24 cellular contexts compared by ENCODE assay signal in the genomic region with DNA sequence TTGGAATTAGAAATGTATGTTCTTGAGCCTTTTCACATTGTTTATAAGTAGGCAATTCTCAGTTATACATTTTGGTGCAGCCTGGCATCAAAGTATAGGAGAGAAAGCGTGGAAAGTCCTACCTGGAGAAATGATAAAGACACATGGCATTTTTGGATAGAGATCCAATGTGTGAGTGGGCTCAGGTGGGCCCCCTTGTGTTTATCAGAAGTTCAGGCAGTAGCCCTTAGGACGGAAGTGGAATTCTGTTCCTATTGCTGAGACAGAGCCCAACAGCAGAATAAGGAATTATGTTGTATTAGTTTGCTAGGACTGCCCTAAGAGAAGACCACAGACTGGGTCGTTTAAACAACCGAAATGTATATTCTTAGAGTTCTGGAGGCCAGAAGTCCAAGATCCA.
DNase-seq lines count a peak whose midpoint lies in the region; ATAC-seq, FAIRE-seq and TF ChIP-seq lines count a peak whose summit lies in the region.
"Had no signal": no experiment of that assay in that cellular context is flagged by ENCODE, and none has a peak within 500 bp of the region (broad histone marks: within the 10 kb centered on the region; RNA-seq: fewer than 3 reads in every experiment).

No MANE protein-coding gene starts in this region.

- H3K4me1 ChIP-seq in cardiac muscle cell (ENCODE audit: low read depth) (no peaks in the 10 kb centered on the region), OCI-LY3 (ENCODE audit: low read length) (no peaks in the 10 kb centered on the region), H1 (replicated peaks in 1 of 4; ENCODE audit: control insufficient read depth in 3 of 4, insufficient read depth in 4 of 4, low read length in 3 of 4) (peaks cover 0 to 3% (median 0%) of the 10 kb centered on the region in 4 experiments; a peak in 1 of 7 replicates), mammary epithelial cell (ENCODE audit: insufficient read depth, low read length) (no peaks in the 10 kb centered on the region)
- H3K4me1 ChIP-seq: Caco-2, esophagus muscularis mucosa, gastroesophageal sphincter, right lobe of liver had no signal

- H3K56ac ChIP-seq in H1 (replicated peaks; ENCODE audit: insufficient read length, low read depth, low read length), result no peak overlapping the region

- no peaks in the 10 kb centered on the region for H3K23me2 ChIP-seq in H1 (ENCODE audit: low read depth, low read length)

- H2BK12ac ChIP-seq in H1 (ENCODE audit: low read depth, low read length), result no peak overlapping the region

- POLR2A ChIA-PET in H1 (lab: Charles Lee; ENCODE audit: partially characterized antibody), result no interaction called here

- CTCF ChIA-PET in H1 (lab: Charles Lee; ENCODE audit: partially characterized antibody), result interaction anchor here (0.9 to 1.9 kb wide), 7 partner anchors 16 to 318 kb away, joined by 3 to 8 read pairs (median 3); no protein-coding TSS in a partner anchor
- CTCF ChIA-PET in mammary epithelial cell (lab: Charles Lee; ENCODE audit: low non-redundant PET), result no interaction called here

- H4K91ac ChIP-seq in H1 (replicated peaks; ENCODE audit: insufficient read length, low read length), result no peak overlapping the region

- no peak overlapping the region for H3K9ac ChIP-seq in OCI-LY3 (ENCODE audit: low read length)
- H3K9ac ChIP-seq in H1 (replicated peaks in 1 of 4; ENCODE audit: extremely low read depth in 1 of 4, low read depth in 3 of 4, low read length in 3 of 4), result no peak overlapping the region
- no peak overlapping the region for H3K9ac ChIP-seq in mammary epithelial cell (ENCODE audit: insufficient read depth, low read length)

- WGBS in H1 (ENCODE audit: extremely low coverage in 1 of 2, insufficient coverage in 1 of 2, insufficient read length in 1 of 2, insufficient replicate concordance in 2 of 2, low coverage in 1 of 2, low lambda C conversion rate in 2 of 2, missing lambda C conversion rate in 1 of 2), 2 experiments, result 86% methylated on average over 4 of the region's 4 CpGs; no CpG with 5 or more reads in 1 of the 2 experiments
- 100% methylated on average over 4 of the region's 4 CpGs for WGBS in mammary epithelial cell (ENCODE audit: low coverage, missing lambda C conversion rate)

- H4K5ac ChIP-seq in H1 (ENCODE audit: insufficient read length, low read depth, low read length), result no peak overlapping the region

- H3K27ac ChIP-seq in cardiac muscle cell, result no peak overlapping the region
- no peak overlapping the region for H3K27ac ChIP-seq in OCI-LY3 (ENCODE audit: low read length)
- no peak overlapping the region for H3K27ac ChIP-seq in H1 (ENCODE audit: low read depth, low read length)
- H3K27ac ChIP-seq in mammary epithelial cell (ENCODE audit: insufficient read depth, low read depth, low read length), result no peak overlapping the region
- H3K27ac ChIP-seq: esophagus muscularis mucosa, gastroesophageal sphincter, hepatocyte, right lobe of liver, RWPE1, SK-N-MC had no signal

- H3K4me2 ChIP-seq in OCI-LY3 (ENCODE audit: low read length) (no peak overlapping the region), H1 (ENCODE audit: insufficient read depth in 1 of 2, low read depth in 2 of 2, low read length in 2 of 2) (no peak overlapping the region), mammary epithelial cell (ENCODE audit: insufficient read depth, low read depth, low read length) (no peak overlapping the region)
- H3K4me2 ChIP-seq: hepatocyte had no signal

- H4K8ac ChIP-seq in H1 (ENCODE audit: extremely low read depth, insufficient read depth, low read length), result no peak overlapping the region

- H2AFZ ChIP-seq in OCI-LY3 (ENCODE audit: low read depth, low read length) (no peak overlapping the region), H1 (ENCODE audit: low read length) (no peak overlapping the region), mammary epithelial cell (ENCODE audit: low read depth, low read length) (no peak overlapping the region)
- H2AFZ ChIP-seq: hepatocyte had no signal

- H3K36me3 ChIP-seq in cardiac muscle cell (no peaks in the 10 kb centered on the region), OCI-LY3 (replicated peaks; ENCODE audit: low read depth, low read length) (peaks cover 7% of the 10 kb centered on the region), H1 (ENCODE audit: control insufficient read depth in 2 of 4, insufficient read depth in 4 of 4, low read length in 3 of 4) (peaks cover 0 to 2% (median 0%) of the 10 kb centered on the region in 4 experiments; a peak in 2 of 8 replicates), mammary epithelial cell (ENCODE audit: insufficient read depth, low read length) (no peaks in the 10 kb centered on the region)
- H3K36me3 ChIP-seq: right lobe of liver had no signal

- no peak overlapping the region for H2BK20ac ChIP-seq in H1 (ENCODE audit: low read length)

- BruUV-seq in mammary epithelial cell (replicated peaks; lab: Mats Ljungman, UMichigan), result no TSS peak

- FAIRE-seq in H1 (lab: Jason Lieb, UNC), result no peak

- intact Hi-C loops in left ventricle myocardium superior (cut with micrococcal nuclease), result no loop called here
- intact Hi-C loops in mammary epithelial cell (cut with micrococcal nuclease), result no loop called here

- no peak overlapping the region for H2AK5ac ChIP-seq in H1 (ENCODE audit: low read depth, low read length)

- no peaks in the 10 kb centered on the region for H3K79me1 ChIP-seq in H1 (ENCODE audit: low read depth, low read length)

- no peaks in the 10 kb centered on the region for H3K79me2 ChIP-seq in OCI-LY3 (ENCODE audit: low read length)
- H3K79me2 ChIP-seq in H1 (ENCODE audit: control insufficient read depth in 1 of 2, insufficient read depth in 2 of 2, low read length in 2 of 2), result no peaks in the 10 kb centered on the region
- no peaks in the 10 kb centered on the region for H3K79me2 ChIP-seq in mammary epithelial cell (ENCODE audit: insufficient read depth, low read length)
- H3K79me2 ChIP-seq: hepatocyte had no signal

- H2BK15ac ChIP-seq in H1 (ENCODE audit: low read length), result no peak overlapping the region

- no peak overlapping the region for H3K23ac ChIP-seq in H1 (ENCODE audit: insufficient read length)

- H3K14ac ChIP-seq in H1 (ENCODE audit: insufficient read length), result no peak overlapping the region

- H3K4me3 ChIP-seq in cardiac muscle cell, result no peak overlapping the region
- no peak overlapping the region for H3K4me3 ChIP-seq in OCI-LY3 (ENCODE audit: low read length)
- H3K4me3 ChIP-seq in H1 (ENCODE audit: extremely low read depth in 1 of 4, insufficient read depth in 2 of 4, low read depth in 3 of 4, low read length in 4 of 4), result no peak overlapping the region
- H3K4me3 ChIP-seq in mammary epithelial cell (replicated peaks in 1 of 3; ENCODE audit: insufficient read depth in 1 of 3, low read depth in 2 of 3, low read length in 3 of 3), result no peak overlapping the region
- H3K4me3 ChIP-seq: esophagus muscularis mucosa, gastroesophageal sphincter, hepatocyte, right lobe of liver, SK-N-MC had no signal

- H3K27me3 ChIP-seq in cardiac muscle cell (no peaks in the 10 kb centered on the region), OCI-LY3 (ENCODE audit: low read depth, low read length) (no peaks in the 10 kb centered on the region), H1 (replicated peaks in 1 of 4; ENCODE audit: control insufficient read depth in 3 of 4, extremely low read depth in 1 of 4, insufficient read depth in 3 of 4, low read length in 3 of 4) (peaks cover 0 to 1% (median 0%) of the 10 kb centered on the region in 4 experiments; a peak in 1 of 7 replicates), mammary epithelial cell (ENCODE audit: insufficient read depth, low read length) (no peaks in the 10 kb centered on the region)
- H3K27me3 ChIP-seq: esophagus muscularis mucosa, gastroesophageal sphincter, hepatocyte, right lobe of liver had no signal

- peak; percentile 52 to 57; a peak in 3 of 4 replicates for TF ChIP-seq RAD21 in H1 (IDR thresholded peaks at IDR 0.05 in 1 of 2, conservative IDR thresholded peaks at IDR 0.05 in 1 of 2; ENCODE audit: low read depth in 2 of 2, low read length in 2 of 2)

- H3K4ac ChIP-seq in H1 (replicated peaks; ENCODE audit: insufficient read length, low read depth, low read length), result no peak overlapping the region

- H4K20me1 ChIP-seq in OCI-LY3 (ENCODE audit: insufficient read depth, low read length) (no peaks in the 10 kb centered on the region), H1 (replicated peaks in 1 of 2; ENCODE audit: control insufficient read depth in 1 of 2, insufficient read depth in 2 of 2, low read length in 2 of 2) (no peaks in the 10 kb centered on the region), mammary epithelial cell (ENCODE audit: insufficient read depth, low read length) (no peaks in the 10 kb centered on the region)

- in situ Hi-C loops in mammary epithelial cell (cut with MboI; ENCODE audit: low sequenced_read_pairs in 2 of 2), result no loop called here

- dilution Hi-C loops in mammary epithelial cell (cut with HindIII; ENCODE audit: low sequenced_read_pairs), result no loop called here

- no peak overlapping the region for H2BK5ac ChIP-seq in H1 (ENCODE audit: low read depth, low read length)

- H2BK120ac ChIP-seq in H1 (replicated peaks; ENCODE audit: low read depth, low read length), result no peak overlapping the region

- no peak for TF ChIP-seq EP300 in H1 (IDR thresholded peaks at IDR 0.05; ENCODE audit: borderline replicate concordance in 1 of 2, low read depth in 2 of 2, low read length in 2 of 2)

- ATAC-seq in left ventricle myocardium superior (no peak), HG02981 (IDR thresholded peaks at IDR 0.05; ENCODE audit: unreplicated experiment) (no peak)
- ATAC-seq: activated naive CD4-positive, alpha-beta T cell treated with anti-CD3 and anti-CD28 coated beads, Interleukin-2, amount 50 U/mL, for 72 hours; gastroesophageal sphincter; right lobe of liver had no signal

- no peak for TF ChIP-seq POLR2A in H1 (IDR thresholded peaks at IDR 0.05; ENCODE audit: control extremely low read depth in 1 of 2, low read depth in 2 of 2, low read length in 2 of 2)

- DNase-seq in cardiac muscle cell (ENCODE audit: low read depth in 1 of 2, low spot score in 1 of 2) (no peak), left ventricle myocardium superior (no peak), H1 (ENCODE audit: low read depth in 1 of 2, low spot score in 2 of 2) (no peak), RKO (ENCODE audit: low spot score) (no peak), NAMALWA (ENCODE audit: low spot score) (no peak), mammary epithelial cell (no peak)
- DNase-seq: ACHN; activated T-cell treated with anti-CD3 and anti-CD28 coated beads for 4 hours; DND-41; mesenchymal stem cell; MV-4-11; NCI-H146; right lobe of liver; stimulated activated CD4-positive, alpha-beta T cell treated with anti-CD3 and anti-CD28 coated beads, Interleukin-2, amount 100 ng/mL, for 48 hours; trophoblast cell had no signal

- H3K9me3 ChIP-seq in cardiac muscle cell (ENCODE audit: low read depth) (no peaks in the 10 kb centered on the region), OCI-LY3 (ENCODE audit: insufficient read depth, low read length) (no peaks in the 10 kb centered on the region), H1 (ENCODE audit: insufficient read depth in 2 of 2, low read depth in 1 of 2, low read length in 1 of 2) (no peaks in the 10 kb centered on the region; a peak in 1 of 4 replicates), mammary epithelial cell (replicated peaks; ENCODE audit: insufficient read depth, low read length) (no peaks in the 10 kb centered on the region)
- H3K9me3 ChIP-seq: Caco-2, right lobe of liver had no signal

- TF ChIP-seq CTCF in cardiac muscle cell (IDR thresholded peaks at IDR 0.05; ENCODE audit: low read depth, low read length) (peak; percentile 6), OCI-LY3 (IDR thresholded peaks at IDR 0.05; ENCODE audit: low read depth, low read length) (peak; percentile 18; the same call in 1 of the 2 replicates), H1 (IDR thresholded peaks at IDR 0.05; ENCODE audit: control extremely low read depth in 1 of 3, insufficient read depth in 1 of 3, low read depth in 1 of 3, low read length in 3 of 3) (peak; percentile 20 to 53 (median 51)), mammary epithelial cell (conservative IDR thresholded peaks at IDR 0.05 in 1 of 2, IDR thresholded peaks at IDR 0.05 in 1 of 2; ENCODE audit: extremely low read depth in 1 of 2, insufficient read depth in 1 of 2, low read depth in 1 of 2, low read length in 2 of 2) (no peak)

- no peak overlapping the region for H3K18ac ChIP-seq in H1 (ENCODE audit: extremely low read depth, low read length)

Comparison
In these comparisons a context has a peak if more than half of its experiments do, and no peak if none do; other contexts are left out.
1. CTCF ChIP-seq: peak in cardiac muscle cell (single experiment), OCI-LY3 (single experiment) and H1 (3 of 3); none in mammary epithelial cell (0 of 2).